ENCODE assay signal across 9 cellular contexts in genomic region chr16:9155876-9156275, GRCh38.
"Had no signal": no experiment of that assay in that cellular context is flagged by ENCODE, and none has a peak within 500 bp of the region (broad histone marks: within the 10 kb centered on the region; RNA-seq: fewer than 3 reads in every experiment).

No MANE protein-coding gene starts in this region.

- H3K27ac Mint-ChIP-seq: HFFc6 had no signal

- H3K4me3 Mint-ChIP-seq: H9, HFFc6 had no signal

- FAIRE-seq: H1, H54 had no signal

- H3K9me3 Mint-ChIP-seq: HFFc6 had no signal

- H2AFZ ChIP-seq: GM23248 had no signal

- H3K27ac ChIP-seq: GM23248 had no signal

- DNase-seq: GM23248, GOT3, H7, H9, HCEC 1CT, HFFc6 had no signal

- ATAC-seq: HCT116 had no signal

- H3K4me3 ChIP-seq: GM23248 had no signal
